ENCODE assay signal across 2 cellular contexts in the genomic region with DNA sequence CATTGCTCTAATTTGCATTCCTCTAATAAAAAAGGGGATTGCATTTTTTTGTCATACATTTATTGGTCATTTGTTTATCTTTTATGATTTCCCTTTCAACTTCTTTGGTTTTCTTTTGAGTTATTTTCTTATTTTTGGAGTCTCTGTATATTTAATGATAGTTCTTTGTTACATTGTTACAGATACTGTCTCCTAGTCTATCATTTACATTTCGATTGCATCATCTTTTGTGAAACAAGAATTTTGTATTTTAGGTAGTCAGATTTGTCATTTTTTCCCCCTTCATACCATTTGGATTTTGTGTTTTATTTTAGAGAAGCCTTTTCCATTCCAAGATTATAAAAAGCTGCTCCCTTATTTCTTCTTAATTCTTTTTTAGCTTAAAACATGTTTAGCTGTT.
TF ChIP-seq lines count a peak whose summit lies in the region.

No MANE protein-coding gene starts in this region.

TF ChIP-seq in GM23338, 12 proteins besides CTCF, POLR2A, EP300 and RAD21 (continued from another document):
- TF ChIP-seq, protein P1, sequence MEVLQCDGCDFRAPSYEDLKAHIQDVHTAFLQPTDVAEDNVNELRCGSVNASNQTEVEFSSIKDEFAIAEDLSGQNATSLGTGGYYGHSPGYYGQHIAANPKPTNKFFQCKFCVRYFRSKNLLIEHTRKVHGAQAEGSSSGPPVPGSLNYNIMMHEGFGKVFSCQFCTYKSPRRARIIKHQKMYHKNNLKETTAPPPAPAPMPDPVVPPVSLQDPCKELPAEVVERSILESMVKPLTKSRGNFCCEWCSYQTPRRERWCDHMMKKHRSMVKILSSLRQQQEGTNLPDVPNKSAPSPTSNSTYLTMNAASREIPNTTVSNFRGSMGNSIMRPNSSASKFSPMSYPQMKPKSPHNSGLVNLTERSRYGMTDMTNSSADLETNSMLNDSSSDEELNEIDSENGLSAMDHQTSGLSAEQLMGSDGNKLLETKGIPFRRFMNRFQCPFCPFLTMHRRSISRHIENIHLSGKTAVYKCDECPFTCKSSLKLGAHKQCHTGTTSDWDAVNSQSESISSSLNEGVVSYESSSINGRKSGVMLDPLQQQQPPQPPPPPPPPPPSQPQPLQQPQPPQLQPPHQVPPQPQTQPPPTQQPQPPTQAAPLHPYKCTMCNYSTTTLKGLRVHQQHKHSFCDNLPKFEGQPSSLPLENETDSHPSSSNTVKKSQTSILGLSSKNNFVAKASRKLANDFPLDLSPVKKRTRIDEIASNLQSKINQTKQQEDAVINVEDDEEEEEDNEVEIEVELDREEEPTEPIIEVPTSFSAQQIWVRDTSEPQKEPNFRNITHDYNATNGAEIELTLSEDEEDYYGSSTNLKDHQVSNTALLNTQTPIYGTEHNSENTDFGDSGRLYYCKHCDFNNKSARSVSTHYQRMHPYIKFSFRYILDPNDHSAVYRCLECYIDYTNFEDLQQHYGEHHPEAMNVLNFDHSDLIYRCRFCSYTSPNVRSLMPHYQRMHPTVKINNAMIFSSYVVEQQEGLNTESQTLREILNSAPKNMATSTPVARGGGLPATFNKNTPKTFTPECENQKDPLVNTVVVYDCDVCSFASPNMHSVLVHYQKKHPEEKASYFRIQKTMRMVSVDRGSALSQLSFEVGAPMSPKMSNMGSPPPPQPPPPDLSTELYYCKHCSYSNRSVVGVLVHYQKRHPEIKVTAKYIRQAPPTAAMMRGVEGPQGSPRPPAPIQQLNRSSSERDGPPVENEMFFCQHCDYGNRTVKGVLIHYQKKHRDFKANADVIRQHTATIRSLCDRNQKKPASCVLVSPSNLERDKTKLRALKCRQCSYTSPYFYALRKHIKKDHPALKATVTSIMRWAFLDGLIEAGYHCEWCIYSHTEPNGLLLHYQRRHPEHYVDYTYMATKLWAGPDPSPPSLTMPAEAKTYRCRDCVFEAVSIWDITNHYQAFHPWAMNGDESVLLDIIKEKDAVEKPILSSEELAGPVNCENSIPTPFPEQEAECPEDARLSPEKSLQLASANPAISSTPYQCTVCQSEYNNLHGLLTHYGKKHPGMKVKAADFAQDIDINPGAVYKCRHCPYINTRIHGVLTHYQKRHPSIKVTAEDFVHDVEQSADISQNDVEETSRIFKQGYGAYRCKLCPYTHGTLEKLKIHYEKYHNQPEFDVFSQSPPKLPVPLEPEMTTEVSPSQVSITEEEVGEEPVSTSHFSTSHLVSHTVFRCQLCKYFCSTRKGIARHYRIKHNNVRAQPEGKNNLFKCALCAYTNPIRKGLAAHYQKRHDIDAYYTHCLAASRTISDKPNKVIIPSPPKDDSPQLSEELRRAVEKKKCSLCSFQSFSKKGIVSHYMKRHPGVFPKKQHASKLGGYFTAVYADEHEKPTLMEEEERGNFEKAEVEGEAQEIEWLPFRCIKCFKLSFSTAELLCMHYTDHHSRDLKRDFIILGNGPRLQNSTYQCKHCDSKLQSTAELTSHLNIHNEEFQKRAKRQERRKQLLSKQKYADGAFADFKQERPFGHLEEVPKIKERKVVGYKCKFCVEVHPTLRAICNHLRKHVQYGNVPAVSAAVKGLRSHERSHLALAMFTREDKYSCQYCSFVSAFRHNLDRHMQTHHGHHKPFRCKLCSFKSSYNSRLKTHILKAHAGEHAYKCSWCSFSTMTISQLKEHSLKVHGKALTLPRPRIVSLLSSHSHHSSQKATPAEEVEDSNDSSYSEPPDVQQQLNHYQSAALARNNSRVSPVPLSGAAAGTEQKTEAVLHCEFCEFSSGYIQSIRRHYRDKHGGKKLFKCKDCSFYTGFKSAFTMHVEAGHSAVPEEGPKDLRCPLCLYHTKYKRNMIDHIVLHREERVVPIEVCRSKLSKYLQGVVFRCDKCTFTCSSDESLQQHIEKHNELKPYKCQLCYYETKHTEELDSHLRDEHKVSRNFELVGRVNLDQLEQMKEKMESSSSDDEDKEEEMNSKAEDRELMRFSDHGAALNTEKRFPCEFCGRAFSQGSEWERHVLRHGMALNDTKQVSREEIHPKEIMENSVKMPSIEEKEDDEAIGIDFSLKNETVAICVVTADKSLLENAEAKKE (CRISPR knock-in tag; IDR thresholded peaks at IDR 0.05) = no peak
- TF ChIP-seq, protein P2, sequence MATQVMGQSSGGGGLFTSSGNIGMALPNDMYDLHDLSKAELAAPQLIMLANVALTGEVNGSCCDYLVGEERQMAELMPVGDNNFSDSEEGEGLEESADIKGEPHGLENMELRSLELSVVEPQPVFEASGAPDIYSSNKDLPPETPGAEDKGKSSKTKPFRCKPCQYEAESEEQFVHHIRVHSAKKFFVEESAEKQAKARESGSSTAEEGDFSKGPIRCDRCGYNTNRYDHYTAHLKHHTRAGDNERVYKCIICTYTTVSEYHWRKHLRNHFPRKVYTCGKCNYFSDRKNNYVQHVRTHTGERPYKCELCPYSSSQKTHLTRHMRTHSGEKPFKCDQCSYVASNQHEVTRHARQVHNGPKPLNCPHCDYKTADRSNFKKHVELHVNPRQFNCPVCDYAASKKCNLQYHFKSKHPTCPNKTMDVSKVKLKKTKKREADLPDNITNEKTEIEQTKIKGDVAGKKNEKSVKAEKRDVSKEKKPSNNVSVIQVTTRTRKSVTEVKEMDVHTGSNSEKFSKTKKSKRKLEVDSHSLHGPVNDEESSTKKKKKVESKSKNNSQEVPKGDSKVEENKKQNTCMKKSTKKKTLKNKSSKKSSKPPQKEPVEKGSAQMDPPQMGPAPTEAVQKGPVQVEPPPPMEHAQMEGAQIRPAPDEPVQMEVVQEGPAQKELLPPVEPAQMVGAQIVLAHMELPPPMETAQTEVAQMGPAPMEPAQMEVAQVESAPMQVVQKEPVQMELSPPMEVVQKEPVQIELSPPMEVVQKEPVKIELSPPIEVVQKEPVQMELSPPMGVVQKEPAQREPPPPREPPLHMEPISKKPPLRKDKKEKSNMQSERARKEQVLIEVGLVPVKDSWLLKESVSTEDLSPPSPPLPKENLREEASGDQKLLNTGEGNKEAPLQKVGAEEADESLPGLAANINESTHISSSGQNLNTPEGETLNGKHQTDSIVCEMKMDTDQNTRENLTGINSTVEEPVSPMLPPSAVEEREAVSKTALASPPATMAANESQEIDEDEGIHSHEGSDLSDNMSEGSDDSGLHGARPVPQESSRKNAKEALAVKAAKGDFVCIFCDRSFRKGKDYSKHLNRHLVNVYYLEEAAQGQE (IDR thresholded peaks at IDR 0.05; ENCODE audit: unreplicated experiment) = no peak
- no peak for TF ChIP-seq NANOG (IDR thresholded peaks at IDR 0.05; ENCODE audit: borderline replicate concordance)
- TF ChIP-seq JUNB (IDR thresholded peaks at IDR 0.05; ENCODE audit: unreplicated experiment) = no peak
- no peak for TF ChIP-seq POLR2AphosphoS5 (IDR thresholded peaks at IDR 0.05; ENCODE audit: low read depth)
- TF ChIP-seq, protein P3, sequence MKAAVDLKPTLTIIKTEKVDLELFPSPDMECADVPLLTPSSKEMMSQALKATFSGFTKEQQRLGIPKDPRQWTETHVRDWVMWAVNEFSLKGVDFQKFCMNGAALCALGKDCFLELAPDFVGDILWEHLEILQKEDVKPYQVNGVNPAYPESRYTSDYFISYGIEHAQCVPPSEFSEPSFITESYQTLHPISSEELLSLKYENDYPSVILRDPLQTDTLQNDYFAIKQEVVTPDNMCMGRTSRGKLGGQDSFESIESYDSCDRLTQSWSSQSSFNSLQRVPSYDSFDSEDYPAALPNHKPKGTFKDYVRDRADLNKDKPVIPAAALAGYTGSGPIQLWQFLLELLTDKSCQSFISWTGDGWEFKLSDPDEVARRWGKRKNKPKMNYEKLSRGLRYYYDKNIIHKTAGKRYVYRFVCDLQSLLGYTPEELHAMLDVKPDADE (IDR thresholded peaks at IDR 0.05) = no peak

TF ChIP-seq in WTC11, 78 proteins besides CTCF, POLR2A, EP300 and RAD21 (continued from another document):
- TF ChIP-seq, protein P4, sequence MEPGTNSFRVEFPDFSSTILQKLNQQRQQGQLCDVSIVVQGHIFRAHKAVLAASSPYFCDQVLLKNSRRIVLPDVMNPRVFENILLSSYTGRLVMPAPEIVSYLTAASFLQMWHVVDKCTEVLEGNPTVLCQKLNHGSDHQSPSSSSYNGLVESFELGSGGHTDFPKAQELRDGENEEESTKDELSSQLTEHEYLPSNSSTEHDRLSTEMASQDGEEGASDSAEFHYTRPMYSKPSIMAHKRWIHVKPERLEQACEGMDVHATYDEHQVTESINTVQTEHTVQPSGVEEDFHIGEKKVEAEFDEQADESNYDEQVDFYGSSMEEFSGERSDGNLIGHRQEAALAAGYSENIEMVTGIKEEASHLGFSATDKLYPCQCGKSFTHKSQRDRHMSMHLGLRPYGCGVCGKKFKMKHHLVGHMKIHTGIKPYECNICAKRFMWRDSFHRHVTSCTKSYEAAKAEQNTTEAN (CRISPR knock-in tag; IDR thresholded peaks at IDR 0.05) = no peak
- no peak for TF ChIP-seq NFATC4 (CRISPR knock-in tag; IDR thresholded peaks at IDR 0.05)
- no peak for TF ChIP-seq HMGA2 (CRISPR knock-in tag; IDR thresholded peaks at IDR 0.05)
- no peak for TF ChIP-seq ZNF416 (CRISPR knock-in tag; IDR thresholded peaks at IDR 0.05)
